Comparison of ENCODE assay signal across 1 cellular context in genomic region chr15:65796610-65797012, GRCh38.
TF ChIP-seq lines count a peak whose summit lies in the region.

No MANE protein-coding gene starts in this region.

TF ChIP-seq in HepG2, 621 proteins besides CTCF, POLR2A, EP300 and RAD21 (continued from another document):
- TF ChIP-seq PRDM15 (CRISPR knock-in tag; IDR thresholded peaks at IDR 0.05) (no peak), SMARCE1 (IDR thresholded peaks at IDR 0.05; ENCODE audit: borderline replicate concordance) (no peak), HINFP (CRISPR knock-in tag; IDR thresholded peaks at IDR 0.05; ENCODE audit: low read depth) (no peak), ZNF253 (CRISPR knock-in tag; IDR thresholded peaks at IDR 0.05; ENCODE audit: borderline replicate concordance) (no peak), HNRNPL (IDR thresholded peaks at IDR 0.05; ENCODE audit: low read depth, low read length) (no peak), SRSF1 (optimal IDR thresholded peaks at IDR 0.05; ENCODE audit: low read depth, low read length) (no peak), KAT7 (CRISPR knock-in tag; IDR thresholded peaks at IDR 0.05; ENCODE audit: borderline replicate concordance) (no peak), ZNF598 (CRISPR knock-in tag; IDR thresholded peaks at IDR 0.05; ENCODE audit: borderline replicate concordance) (no peak), DNMT1 (CRISPR knock-in tag; IDR thresholded peaks at IDR 0.05) (no peak), POLR2AphosphoS5 (IDR thresholded peaks at IDR 0.05; ENCODE audit: low read depth, low read length) (no peak), BATF2 (CRISPR knock-in tag; IDR thresholded peaks at IDR 0.05) (no peak)
- TF ChIP-seq, protein P1, sequence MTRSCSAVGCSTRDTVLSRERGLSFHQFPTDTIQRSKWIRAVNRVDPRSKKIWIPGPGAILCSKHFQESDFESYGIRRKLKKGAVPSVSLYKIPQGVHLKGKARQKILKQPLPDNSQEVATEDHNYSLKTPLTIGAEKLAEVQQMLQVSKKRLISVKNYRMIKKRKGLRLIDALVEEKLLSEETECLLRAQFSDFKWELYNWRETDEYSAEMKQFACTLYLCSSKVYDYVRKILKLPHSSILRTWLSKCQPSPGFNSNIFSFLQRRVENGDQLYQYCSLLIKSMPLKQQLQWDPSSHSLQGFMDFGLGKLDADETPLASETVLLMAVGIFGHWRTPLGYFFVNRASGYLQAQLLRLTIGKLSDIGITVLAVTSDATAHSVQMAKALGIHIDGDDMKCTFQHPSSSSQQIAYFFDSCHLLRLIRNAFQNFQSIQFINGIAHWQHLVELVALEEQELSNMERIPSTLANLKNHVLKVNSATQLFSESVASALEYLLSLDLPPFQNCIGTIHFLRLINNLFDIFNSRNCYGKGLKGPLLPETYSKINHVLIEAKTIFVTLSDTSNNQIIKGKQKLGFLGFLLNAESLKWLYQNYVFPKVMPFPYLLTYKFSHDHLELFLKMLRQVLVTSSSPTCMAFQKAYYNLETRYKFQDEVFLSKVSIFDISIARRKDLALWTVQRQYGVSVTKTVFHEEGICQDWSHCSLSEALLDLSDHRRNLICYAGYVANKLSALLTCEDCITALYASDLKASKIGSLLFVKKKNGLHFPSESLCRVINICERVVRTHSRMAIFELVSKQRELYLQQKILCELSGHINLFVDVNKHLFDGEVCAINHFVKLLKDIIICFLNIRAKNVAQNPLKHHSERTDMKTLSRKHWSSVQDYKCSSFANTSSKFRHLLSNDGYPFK (CRISPR knock-in tag; IDR thresholded peaks at IDR 0.05; ENCODE audit: borderline replicate concordance) = no peak
TF ChIP-seq in HepG2: peak in this region for 2.
